8 cellular contexts compared by ENCODE assay signal in the genomic region with DNA sequence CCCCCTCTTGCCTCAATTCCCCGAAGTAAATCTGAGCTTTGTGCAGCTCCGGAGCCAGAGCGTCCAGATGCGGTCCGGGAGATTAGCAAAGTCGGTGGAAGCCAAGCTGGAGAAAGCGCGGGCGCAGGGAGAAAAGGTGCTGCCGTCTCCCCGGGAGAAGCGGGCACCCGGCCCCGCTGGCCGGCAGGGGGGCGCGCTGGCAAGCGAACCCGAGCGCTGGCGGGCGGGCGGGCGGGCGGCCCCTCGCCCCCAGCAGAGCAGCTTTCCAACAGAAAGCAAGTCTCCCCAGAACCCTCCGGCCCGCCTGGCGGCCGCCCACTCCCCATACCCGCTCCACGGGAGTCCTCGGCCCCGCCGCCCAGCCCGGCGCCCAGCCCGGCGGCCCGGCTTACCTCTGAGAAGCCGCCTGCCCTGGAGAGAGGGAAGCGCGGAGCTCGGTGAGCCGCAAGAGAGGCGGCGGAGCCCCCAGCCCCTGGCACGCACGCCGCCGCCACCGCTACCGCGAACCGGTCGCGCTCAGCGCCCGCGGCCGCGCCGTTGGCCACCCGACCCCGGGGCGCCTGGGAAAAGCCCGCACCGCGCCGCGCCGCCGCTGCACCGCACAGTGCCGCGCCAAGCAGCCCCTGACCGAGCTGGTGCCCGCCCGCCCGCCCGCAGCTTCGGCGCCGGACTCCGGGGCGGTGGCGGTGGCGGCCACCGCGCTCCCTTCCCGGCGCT. TPM values are rescaled to one million over a fixed set of nuclear protein-coding genes. Genes with fewer than 3 reads are reported as not detected.
DNase-seq lines count a peak whose midpoint lies in the region; ATAC-seq and TF ChIP-seq lines count a peak whose summit lies in the region.

No MANE protein-coding gene starts in this region.

- DNase-seq in RKO (ENCODE audit: low spot score) (peak; percentile 43), SW 1271 (lab: John Stamatoyannopoulos, UW) (no peak), ureter (ENCODE audit: low spot score) (no peak)

- 0 out of 2 replicates have a peak, but pooled peaks have one; percentile 4 for TF ChIP-seq CTCF in C4-2B (conservative IDR thresholded peaks at IDR 0.05)

- ATAC-seq in GM21381 (IDR thresholded peaks at IDR 0.05; ENCODE audit: unreplicated experiment) = peak; percentile 19
- no peak for ATAC-seq in esophagus mucosa

- WGBS in esophagus, 2 donors = 1 to 10% methylated on average over 18 to 91 of the region's 92 CpGs

- H3K27me3 ChIP-seq in esophagus (ENCODE audit: control insufficient read depth in 1 of 2, insufficient read depth in 2 of 2, low read length in 2 of 2) = peaks cover 0 to 6% of the 10 kb centered on the region in 2 donors
- H3K27me3 ChIP-seq in rectal smooth muscle tissue (ENCODE audit: control insufficient read depth, insufficient read depth, low read length) = peaks cover 30% of the 10 kb centered on the region

- H3K4me3 ChIP-seq in esophagus (ENCODE audit: low read depth in 1 of 2, low read length in 2 of 2) (peak overlapping the region; percentile 42 to 49), rectal smooth muscle tissue (ENCODE audit: low read length) (peak overlapping the region; percentile 69)

- no peaks in the 10 kb centered on the region for H3K36me3 ChIP-seq in esophagus (ENCODE audit: control insufficient read depth in 2 of 2, insufficient read depth in 2 of 2, low read length in 1 of 2)
- H3K36me3 ChIP-seq in rectal smooth muscle tissue (ENCODE audit: control insufficient read depth, insufficient read depth, low read length) = no peaks in the 10 kb centered on the region

- H3K4me1 ChIP-seq in esophagus (ENCODE audit: control insufficient read depth in 2 of 2, insufficient read depth in 2 of 2, low read length in 1 of 2) (peaks cover 0 to 10% of the 10 kb centered on the region in 2 donors), rectal smooth muscle tissue (ENCODE audit: control insufficient read depth, insufficient read depth, low read length) (peaks cover 13% of the 10 kb centered on the region)

- H3K9ac ChIP-seq in rectal smooth muscle tissue (ENCODE audit: low read length) = no peak overlapping the region

- H3K27ac ChIP-seq in C4-2B = peak overlapping the region; percentile 19; the same call in 1 of the 2 replicates
- no peak overlapping the region for H3K27ac ChIP-seq in esophagus (ENCODE audit: low read depth in 2 of 2, low read length in 1 of 2)
- H3K27ac ChIP-seq in rectal smooth muscle tissue (ENCODE audit: low read depth, low read length) = no peak overlapping the region

- no peaks in the 10 kb centered on the region for H3K9me3 ChIP-seq in esophagus (ENCODE audit: control insufficient read depth in 2 of 2, insufficient read depth in 1 of 2, low read depth in 1 of 2, low read length in 1 of 2)

RNA-seq across cellular contexts. Expression of a gene that starts 0.5 kb away (rescaled TPM):
- polyA plus RNA-seq in esophagus = under 1 TPM; 0.12 to 0.18 TPM
- total RNA-seq in esophagus mucosa = not detected
- total RNA-seq in ureter = not detected

RNA-seq across cellular contexts. Expression of a gene that starts 29.2 kb away (rescaled TPM):
- 1,000 to 10,000 TPM in 1 of 2 donors, 100 to 1,000 TPM in 1; 743 to 1,473 TPM for polyA plus RNA-seq in esophagus
- total RNA-seq in esophagus mucosa = 1,216 TPM
- total RNA-seq in ureter = 1,737 TPM
